1 cellular context compared by ENCODE assay signal in the genomic region with DNA sequence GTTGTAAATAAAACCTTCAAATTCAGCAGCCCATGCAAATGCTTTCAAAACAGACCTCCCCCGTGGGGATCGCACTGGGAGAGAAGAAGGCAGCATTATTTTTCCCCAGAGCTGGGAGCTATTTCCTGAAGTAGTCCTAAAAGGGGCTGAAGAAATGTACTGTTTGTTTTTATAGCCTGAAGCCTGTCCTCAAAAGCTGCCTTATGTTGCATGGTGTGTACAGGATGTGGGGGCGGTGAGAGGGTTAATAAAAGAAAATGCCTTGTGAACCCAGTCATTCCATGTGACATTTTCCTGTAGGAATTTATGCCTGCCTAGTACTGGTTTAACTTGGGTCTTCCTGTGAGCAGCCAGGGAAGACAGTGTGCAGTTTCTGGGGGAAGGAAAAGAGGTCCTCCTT.
TF ChIP-seq lines count a peak whose summit lies in the region.

No MANE protein-coding gene starts in this region.

TF ChIP-seq in HepG2, 621 proteins besides CTCF, POLR2A, EP300 and RAD21 (continued from another document):
- TF ChIP-seq, protein P1, sequence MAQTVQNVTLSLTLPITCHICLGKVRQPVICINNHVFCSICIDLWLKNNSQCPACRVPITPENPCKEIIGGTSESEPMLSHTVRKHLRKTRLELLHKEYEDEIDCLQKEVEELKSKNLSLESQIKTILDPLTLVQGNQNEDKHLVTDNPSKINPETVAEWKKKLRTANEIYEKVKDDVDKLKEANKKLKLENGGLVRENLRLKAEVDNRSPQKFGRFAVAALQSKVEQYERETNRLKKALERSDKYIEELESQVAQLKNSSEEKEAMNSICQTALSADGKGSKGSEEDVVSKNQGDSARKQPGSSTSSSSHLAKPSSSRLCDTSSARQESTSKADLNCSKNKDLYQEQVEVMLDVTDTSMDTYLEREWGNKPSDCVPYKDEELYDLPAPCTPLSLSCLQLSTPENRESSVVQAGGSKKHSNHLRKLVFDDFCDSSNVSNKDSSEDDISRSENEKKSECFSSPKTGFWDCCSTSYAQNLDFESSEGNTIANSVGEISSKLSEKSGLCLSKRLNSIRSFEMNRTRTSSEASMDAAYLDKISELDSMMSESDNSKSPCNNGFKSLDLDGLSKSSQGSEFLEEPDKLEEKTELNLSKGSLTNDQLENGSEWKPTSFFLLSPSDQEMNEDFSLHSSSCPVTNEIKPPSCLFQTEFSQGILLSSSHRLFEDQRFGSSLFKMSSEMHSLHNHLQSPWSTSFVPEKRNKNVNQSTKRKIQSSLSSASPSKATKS (CRISPR knock-in tag; IDR thresholded peaks at IDR 0.05) = no peak
- TF ChIP-seq, protein P2, sequence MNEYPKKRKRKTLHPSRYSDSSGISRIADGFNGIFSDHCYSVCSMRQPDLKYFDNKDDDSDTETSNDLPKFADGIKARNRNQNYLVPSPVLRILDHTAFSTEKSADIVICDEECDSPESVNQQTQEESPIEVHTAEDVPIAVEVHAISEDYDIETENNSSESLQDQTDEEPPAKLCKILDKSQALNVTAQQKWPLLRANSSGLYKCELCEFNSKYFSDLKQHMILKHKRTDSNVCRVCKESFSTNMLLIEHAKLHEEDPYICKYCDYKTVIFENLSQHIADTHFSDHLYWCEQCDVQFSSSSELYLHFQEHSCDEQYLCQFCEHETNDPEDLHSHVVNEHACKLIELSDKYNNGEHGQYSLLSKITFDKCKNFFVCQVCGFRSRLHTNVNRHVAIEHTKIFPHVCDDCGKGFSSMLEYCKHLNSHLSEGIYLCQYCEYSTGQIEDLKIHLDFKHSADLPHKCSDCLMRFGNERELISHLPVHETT (CRISPR knock-in tag; conservative IDR thresholded peaks at IDR 0.05) = no peak
- TF ChIP-seq, protein P3, sequence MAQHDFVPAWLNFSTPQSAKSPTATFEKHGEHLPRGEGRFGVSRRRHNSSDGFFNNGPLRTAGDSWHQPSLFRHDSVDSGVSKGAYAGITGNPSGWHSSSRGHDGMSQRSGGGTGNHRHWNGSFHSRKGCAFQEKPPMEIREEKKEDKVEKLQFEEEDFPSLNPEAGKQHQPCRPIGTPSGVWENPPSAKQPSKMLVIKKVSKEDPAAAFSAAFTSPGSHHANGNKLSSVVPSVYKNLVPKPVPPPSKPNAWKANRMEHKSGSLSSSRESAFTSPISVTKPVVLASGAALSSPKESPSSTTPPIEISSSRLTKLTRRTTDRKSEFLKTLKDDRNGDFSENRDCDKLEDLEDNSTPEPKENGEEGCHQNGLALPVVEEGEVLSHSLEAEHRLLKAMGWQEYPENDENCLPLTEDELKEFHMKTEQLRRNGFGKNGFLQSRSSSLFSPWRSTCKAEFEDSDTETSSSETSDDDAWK (CRISPR knock-in tag; IDR thresholded peaks at IDR 0.05) = no peak
- TF ChIP-seq ZNF552 (CRISPR knock-in tag; IDR thresholded peaks at IDR 0.05; ENCODE audit: borderline replicate concordance) (no peak), ETV6 (CRISPR knock-in tag; conservative IDR thresholded peaks at IDR 0.05) (no peak)
- TF ChIP-seq, protein P4, sequence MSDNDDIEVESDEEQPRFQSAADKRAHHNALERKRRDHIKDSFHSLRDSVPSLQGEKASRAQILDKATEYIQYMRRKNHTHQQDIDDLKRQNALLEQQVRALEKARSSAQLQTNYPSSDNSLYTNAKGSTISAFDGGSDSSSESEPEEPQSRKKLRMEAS (IDR thresholded peaks at IDR 0.05) = no peak
TF ChIP-seq in HepG2: peak in this region for 0.
